ENCODE assay signal across 9 cellular contexts in the genomic region with DNA sequence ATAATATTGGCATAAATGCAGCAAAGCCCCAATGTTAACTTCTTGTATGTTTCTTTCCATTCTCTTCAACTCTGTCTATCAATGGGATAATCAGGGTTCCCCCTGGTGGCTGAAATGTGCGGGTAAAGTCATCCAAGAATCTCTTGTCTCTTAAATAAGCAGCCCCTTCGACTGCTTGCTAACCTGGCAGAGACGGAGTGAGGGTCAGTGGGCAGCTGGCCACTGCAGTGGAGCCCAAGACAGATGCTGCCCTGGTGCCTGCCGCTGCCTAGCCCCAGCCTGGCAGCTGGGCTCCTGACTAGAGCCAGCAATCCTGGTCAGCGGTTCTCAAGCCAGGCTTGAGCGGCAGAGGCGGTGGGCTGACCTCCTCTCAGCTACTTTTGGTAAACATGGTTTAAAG.
DNase-seq lines count a peak whose midpoint lies in the region; ATAC-seq and TF ChIP-seq lines count a peak whose summit lies in the region.
"Had no signal": no experiment of that assay in that cellular context is flagged by ENCODE, and none has a peak within 500 bp of the region (broad histone marks: within the 10 kb centered on the region; RNA-seq: fewer than 3 reads in every experiment).

No MANE protein-coding gene starts in this region.

- CTCF ChIA-PET in BJ (lab: Yijun Ruan, JAX) = interaction anchor here (0.7 to 2.9 kb wide), 28 partner anchors 9 to 600 kb away, joined by 3 to 17 read pairs (median 4); partner anchors contain the start of gene GRB10

- H3K4me1 ChIP-seq in mesenchymal stem cell (ENCODE audit: control insufficient read depth, insufficient read depth, low read depth, low read length) = peaks cover 10% of the 10 kb centered on the region

- peak overlapping the region; percentile 40 to 50 for H3K18ac ChIP-seq in mesenchymal stem cell (ENCODE audit: low read depth in 1 of 2, low read length in 2 of 2)

- H3K27ac ChIP-seq in WERI-Rb-1 (no peak overlapping the region), mesenchymal stem cell (ENCODE audit: low read length, poor library complexity, severe bottlenecking) (no peak overlapping the region)
- H3K27ac ChIP-seq: neutrophil had no signal

- H2BK15ac ChIP-seq in mesenchymal stem cell (ENCODE audit: low read depth, poor library complexity, severe bottlenecking) = no peak overlapping the region

- no peaks in the 10 kb centered on the region for H3K36me3 ChIP-seq in BJ (ENCODE audit: control insufficient read depth, insufficient read depth, low read length)
- H3K36me3 ChIP-seq in WERI-Rb-1 = peaks cover 14% of the 10 kb centered on the region
- H3K36me3 ChIP-seq in mesenchymal stem cell (ENCODE audit: control insufficient read depth in 1 of 2, insufficient read depth in 2 of 2, low read depth in 1 of 2, low read length in 2 of 2) = no peaks in the 10 kb centered on the region
- H3K36me3 ChIP-seq: neutrophil had no signal

- H2BK5ac ChIP-seq in mesenchymal stem cell (ENCODE audit: low read depth, low read length, poor library complexity, severe bottlenecking) = no peak overlapping the region

- peak overlapping the region in 1 of 2 experiments; percentile 86 for H3K14ac ChIP-seq in mesenchymal stem cell (ENCODE audit: low read length in 2 of 2)

- H4K8ac ChIP-seq in mesenchymal stem cell (ENCODE audit: low read length) = peak overlapping the region; percentile 80

- ATAC-seq in GM19328 (IDR thresholded peaks at IDR 0.05; ENCODE audit: unreplicated experiment) = peak; percentile 53
- ATAC-seq in stimulated activated naive CD8-positive, alpha-beta T cell treated with anti-CD3 and anti-CD28 coated beads, Interleukin-15, amount 100 ng/mL, for 72 hours = peak; percentile 48
- no peak for ATAC-seq in GM21381 (IDR thresholded peaks at IDR 0.05; ENCODE audit: unreplicated experiment)

- DNase-seq in BJ (ENCODE audit: low read depth) = peak; percentile 14
- DNase-seq in NCI-H1436 (lab: John Stamatoyannopoulos, UW) = peak; percentile 39
- DNase-seq in WERI-Rb-1 = peak; percentile 57
- peak; percentile 8 for DNase-seq in effector CD8-positive, alpha-beta T cell (lab: John Stamatoyannopoulos, UW)
- DNase-seq in mesenchymal stem cell = peak; percentile 72
- peak; percentile 31 to 35 for DNase-seq in stimulated activated naive CD8-positive, alpha-beta T cell treated with anti-CD3 and anti-CD28 coated beads, Interleukin-15, amount 100 ng/mL, for 72 hours

- H3K9me3 ChIP-seq in WERI-Rb-1 (ENCODE audit: severe bottlenecking) (no peaks in the 10 kb centered on the region), mesenchymal stem cell (ENCODE audit: control insufficient read depth, low read length) (peaks cover 4% of the 10 kb centered on the region)
- H3K9me3 ChIP-seq: neutrophil had no signal

- TF ChIP-seq CTCF in BJ (IDR thresholded peaks at IDR 0.05; ENCODE audit: insufficient read depth, low read depth, low read length) (peak; percentile 79), WERI-Rb-1 (IDR thresholded peaks at IDR 0.05; ENCODE audit: low read depth, low read length) (peak; percentile 70)

- peak overlapping the region; percentile 49 for H3K4me2 ChIP-seq in mesenchymal stem cell (ENCODE audit: low read length, poor library complexity, severe bottlenecking)

- peak overlapping the region; percentile 82 to 96 for H2BK12ac ChIP-seq in mesenchymal stem cell (ENCODE audit: low read length in 2 of 2)

- POLR2A ChIA-PET in BJ (lab: Charles Lee) = no interaction called here

- no peak overlapping the region for H2AK5ac ChIP-seq in mesenchymal stem cell (ENCODE audit: low read length, severe bottlenecking)

- no peaks in the 10 kb centered on the region for H3K79me1 ChIP-seq in mesenchymal stem cell (replicated peaks; ENCODE audit: low read length, poor library complexity, severe bottlenecking)

- peak overlapping the region in 1 of 2 experiments; percentile 48 for H3K23ac ChIP-seq in mesenchymal stem cell (ENCODE audit: low read length in 2 of 2)

- H3K9me3 Mint-ChIP-seq in stimulated activated naive CD8-positive, alpha-beta T cell treated with anti-CD3 and anti-CD28 coated beads, Interleukin-15, amount 100 ng/mL, for 72 hours = no peaks in the 10 kb centered on the region

- no peak overlapping the region for H2BK120ac ChIP-seq in mesenchymal stem cell (ENCODE audit: low read depth, low read length)

- H3K4ac ChIP-seq in mesenchymal stem cell (ENCODE audit: low read depth in 1 of 2, low read length in 2 of 2) = peak overlapping the region in 1 of 2 experiments; percentile 93

- no peaks in the 10 kb centered on the region for H3K27me3 Mint-ChIP-seq in stimulated activated naive CD8-positive, alpha-beta T cell treated with anti-CD3 and anti-CD28 coated beads, Interleukin-15, amount 100 ng/mL, for 72 hours

- no peaks in the 10 kb centered on the region for H3K27me3 ChIP-seq in BJ (ENCODE audit: control insufficient read depth, insufficient read depth, low read length)
- H3K27me3 ChIP-seq in WERI-Rb-1 (ENCODE audit: insufficient read depth, low read depth, severe bottlenecking) = no peaks in the 10 kb centered on the region
- no peaks in the 10 kb centered on the region for H3K27me3 ChIP-seq in mesenchymal stem cell (ENCODE audit: control insufficient read depth in 1 of 2, insufficient read depth in 1 of 2, low read length in 2 of 2)
- H3K27me3 ChIP-seq: neutrophil had no signal

- H3K4me3 ChIP-seq in BJ (ENCODE audit: low read depth, low read length) (no peak overlapping the region), WERI-Rb-1 (ENCODE audit: low read depth, low read length) (no peak overlapping the region), mesenchymal stem cell (ENCODE audit: insufficient read depth in 1 of 2, low read depth in 1 of 2, low read length in 2 of 2) (no peak overlapping the region)

- H3K4me1 Mint-ChIP-seq in stimulated activated naive CD8-positive, alpha-beta T cell treated with anti-CD3 and anti-CD28 coated beads, Interleukin-15, amount 100 ng/mL, for 72 hours = no peaks in the 10 kb centered on the region

- no peak overlapping the region for H2AFZ ChIP-seq in mesenchymal stem cell (ENCODE audit: low read depth, low read length)

- WGBS in mesenchymal stem cell = 41% methylated on average over 5 of the region's 7 CpGs

- H4K91ac ChIP-seq in mesenchymal stem cell (ENCODE audit: low read length) = peak overlapping the region; percentile 88

- peak overlapping the region; percentile 64 for H3K9ac ChIP-seq in mesenchymal stem cell (ENCODE audit: low read length)

- no peak overlapping the region for H3K4me3 Mint-ChIP-seq in stimulated activated naive CD8-positive, alpha-beta T cell treated with anti-CD3 and anti-CD28 coated beads, Interleukin-15, amount 100 ng/mL, for 72 hours

- H3K27ac Mint-ChIP-seq in stimulated activated naive CD8-positive, alpha-beta T cell treated with anti-CD3 and anti-CD28 coated beads, Interleukin-15, amount 100 ng/mL, for 72 hours = no peak overlapping the region

Comparison
In these comparisons a context has a peak if more than half of its experiments do, and no peak if none do; other contexts are left out.
1. DNase-seq: peak in every context shown above with its lines; median percentile 72 in mesenchymal stem cell; 57 in WERI-Rb-1; 39 in NCI-H1436; 33 in stimulated activated naive CD8-positive, alpha-beta T cell treated with anti-CD3 and anti-CD28 coated beads, Interleukin-15, amount 100 ng/mL, for 72 hours; 14 in BJ; 8 in effector CD8-positive, alpha-beta T cell.